Comparison of ENCODE assay signal across 8 cellular contexts in genomic region chr1:34865981-34866761, GRCh38. TPM values are rescaled to one million over a fixed set of nuclear protein-coding genes. Genes with fewer than 3 reads are reported as not detected.
DNase-seq lines count a peak whose midpoint lies in the region; ATAC-seq and TF ChIP-seq lines count a peak whose summit lies in the region.

No MANE protein-coding gene starts in this region.

- H3K36me3 Mint-ChIP-seq in activated naive CD4-positive, alpha-beta T cell treated with anti-CD3 and anti-CD28 coated beads for 36 hours (ENCODE audit: low read depth): no peaks in the 10 kb centered on the region

- peaks cover 24% of the 10 kb centered on the region for H3K4me1 Mint-ChIP-seq in activated naive CD4-positive, alpha-beta T cell treated with anti-CD3 and anti-CD28 coated beads for 36 hours (ENCODE audit: low read depth)

- H3K4me3 ChIP-seq in AG10803 (ENCODE audit: low read length) (peak overlapping the region; percentile 71), SJSA1 (peak overlapping the region; percentile 48), suprapubic skin (peak overlapping the region; percentile 66)

- peak overlapping the region; percentile 79 for H3K4me3 Mint-ChIP-seq in activated naive CD4-positive, alpha-beta T cell treated with anti-CD3 and anti-CD28 coated beads for 36 hours

- CTCF ChIA-PET in activated naive CD4-positive, alpha-beta T cell treated with anti-CD3 and anti-CD28 coated beads for 36 hours (lab: Charles Lee): interaction anchor here (0.7 to 1.9 kb wide), 9 partner anchors 8 to 118 kb away, joined by 3 to 14 read pairs (median 4); partner anchors contain the start of gene TMEM35B

- no peak for TF ChIP-seq EP300 in suprapubic skin (IDR thresholded peaks at IDR 0.05)

- TF ChIP-seq CTCF in AG10803 (conservative IDR thresholded peaks at IDR 0.05; ENCODE audit: low read length): peak; percentile 91
- TF ChIP-seq CTCF in suprapubic skin (IDR thresholded peaks at IDR 0.05): peak; percentile 90 to 92

- DNase-seq in AG10803 (ENCODE audit: low read depth) (peak; percentile 57), HS-5 (ENCODE audit: low read depth) (peak; percentile 41), SJSA1 (ENCODE audit: low read depth in 1 of 2, low spot score in 2 of 2) (peak; percentile 76 to 78), germinal center (ENCODE audit: low spot score) (peak; percentile 87), occipital lobe (lab: John Stamatoyannopoulos, UW) (peak; percentile 44), suprapubic skin (ENCODE audit: low spot score in 2 of 2) (peak; percentile 93 to 94)
- peak; percentile 95 for DNase-seq in activated naive CD4-positive, alpha-beta T cell treated with anti-CD3 and anti-CD28 coated beads for 36 hours

- no peak overlapping the region for H3K27ac ChIP-seq in SJSA1
- H3K27ac ChIP-seq in suprapubic skin: peak overlapping the region; percentile 53

- TF ChIP-seq POLR2A in suprapubic skin (IDR thresholded peaks at IDR 0.05): peak in 1 of 2 donors; percentile 7

- H3K36me3 ChIP-seq in SJSA1 (no peaks in the 10 kb centered on the region), suprapubic skin (no peaks in the 10 kb centered on the region)

- H3K27ac Mint-ChIP-seq in activated naive CD4-positive, alpha-beta T cell treated with anti-CD3 and anti-CD28 coated beads for 36 hours: peak overlapping the region; percentile 86

- 0% methylated on average over 11 of the region's 81 CpGs for WGBS in suprapubic skin

- intact Hi-C loops in activated naive CD4-positive, alpha-beta T cell treated with anti-CD3 and anti-CD28 coated beads for 36 hours (cut with micrococcal nuclease): loop anchor here (1.0 to 10.0 kb wide), 5 partner anchors 14 to 849 kb away; partner anchors contain the start of gene C1orf216

- no peaks in the 10 kb centered on the region for H3K9me3 Mint-ChIP-seq in activated naive CD4-positive, alpha-beta T cell treated with anti-CD3 and anti-CD28 coated beads for 36 hours

- H3K27me3 Mint-ChIP-seq in activated naive CD4-positive, alpha-beta T cell treated with anti-CD3 and anti-CD28 coated beads for 36 hours (ENCODE audit: low read depth): peaks cover 2% of the 10 kb centered on the region

- H3K4me1 ChIP-seq in SJSA1 (replicated peaks) (peaks cover 12% of the 10 kb centered on the region), suprapubic skin (peaks cover 19% of the 10 kb centered on the region)

- ATAC-seq in GM19025 (IDR thresholded peaks at IDR 0.05; ENCODE audit: low read depth, unreplicated experiment): peak; percentile 72

- H3K9me3 ChIP-seq in SJSA1 (replicated peaks) (no peaks in the 10 kb centered on the region), suprapubic skin (no peaks in the 10 kb centered on the region)

- peaks cover 13% of the 10 kb centered on the region for H3K27me3 ChIP-seq in SJSA1 (replicated peaks)
- no peaks in the 10 kb centered on the region for H3K27me3 ChIP-seq in suprapubic skin

RNA-seq across cellular contexts. Expression of gene SMIM12, which starts 6.6 kb away (rescaled TPM):
- 27.7 and 41.5 TPM in 2 replicates for total RNA-seq in SJSA1 (2014; rRNA removed; shearing (Covaris generic))
- 10 to 100 TPM; 37.6 to 38.6 TPM for total RNA-seq in activated naive CD4-positive, alpha-beta T cell treated with anti-CD3 and anti-CD28 coated beads for 36 hours
- total RNA-seq in occipital lobe (8.6 TPM), suprapubic skin (10 to 100 TPM; 17.1 to 38.1 (median 31.5) TPM)

Comparison
In these comparisons a context has a peak if more than half of its experiments do, and no peak if none do; other contexts are left out.
1. DNase-seq: peak in every context shown above with its lines; median percentile 95 in activated naive CD4-positive, alpha-beta T cell treated with anti-CD3 and anti-CD28 coated beads for 36 hours; 94 in suprapubic skin; 87 in germinal center; 77 in SJSA1; 57 in AG10803; 44 in occipital lobe; 41 in HS-5.